1 cellular context compared by ENCODE assay signal in genomic region chr11:3995949-3996554, GRCh38.
TF ChIP-seq lines count a peak whose summit lies in the region.

No MANE protein-coding gene starts in this region.

TF ChIP-seq in GM23338, 12 proteins besides CTCF, POLR2A, EP300 and RAD21 (continued from another document):
- no peak for TF ChIP-seq ZNF462 (CRISPR knock-in tag; IDR thresholded peaks at IDR 0.05)
- TF ChIP-seq EZH2phosphoT487 (IDR thresholded peaks at IDR 0.05; ENCODE audit: unreplicated experiment), result no peak
- TF ChIP-seq ZNF331 (CRISPR knock-in tag; IDR thresholded peaks at IDR 0.05; ENCODE audit: low read depth), result no peak
- TF ChIP-seq STAT1 (IDR thresholded peaks at IDR 0.05; ENCODE audit: unreplicated experiment), result no peak
- no peak for TF ChIP-seq ETS1 (IDR thresholded peaks at IDR 0.05)
